12 cellular contexts compared by ENCODE assay signal in genomic region chr18:32553174-32553573, GRCh38.
DNase-seq lines count a peak whose midpoint lies in the region; ATAC-seq and TF ChIP-seq lines count a peak whose summit lies in the region.
"Had no signal": no experiment of that assay in that cellular context is flagged by ENCODE, and none has a peak within 500 bp of the region (broad histone marks: within the 10 kb centered on the region; RNA-seq: fewer than 3 reads in every experiment).

No MANE protein-coding gene starts in this region.

- H3K4me1 Mint-ChIP-seq in nephron progenitor cell = peaks cover 37% of the 10 kb centered on the region
- H3K4me1 Mint-ChIP-seq: IgD-negative memory B cell had no signal

- TF ChIP-seq CTCF in esophagus muscularis mucosa (IDR thresholded peaks at IDR 0.05) (no peak), nephron progenitor cell (IDR thresholded peaks at IDR 0.05) (no peak)

- peaks cover 4% of the 10 kb centered on the region for H3K27me3 Mint-ChIP-seq in nephron progenitor cell (ENCODE audit: low read depth, poor library complexity)

- no peaks in the 10 kb centered on the region for H3K79me2 ChIP-seq in Karpas-422 (ENCODE audit: low read length)

- H2AFZ ChIP-seq in Karpas-422 (ENCODE audit: low read length) = no peak overlapping the region
- H2AFZ ChIP-seq: GM23338 had no signal

- H3K4me3 ChIP-seq in Karpas-422 (ENCODE audit: low read length) = no peak overlapping the region
- H3K4me3 ChIP-seq in esophagus muscularis mucosa = no peak overlapping the region
- H3K4me3 ChIP-seq: BLaER1 treated with 17β-estradiol and CSF1 and Interleukin-3, amounts not matched to agents 10 nM and 100 nM; GM23338 had no signal

- H3K27ac ChIP-seq in Karpas-422 (ENCODE audit: low read length) (no peak overlapping the region), esophagus muscularis mucosa (replicated peaks in 1 of 4) (no peak overlapping the region)
- H3K27ac ChIP-seq: BLaER1 treated with 17β-estradiol and CSF1 and Interleukin-3, amounts not matched to agents 10 nM and 100 nM had no signal

- H3K4me1 ChIP-seq in Karpas-422 (ENCODE audit: low read length) (no peaks in the 10 kb centered on the region), esophagus muscularis mucosa (no peaks in the 10 kb centered on the region)
- H3K4me1 ChIP-seq: BLaER1 treated with 17β-estradiol and CSF1 and Interleukin-3, amounts not matched to agents 10 nM and 100 nM had no signal

- no peak overlapping the region for H3K9ac ChIP-seq in Karpas-422 (ENCODE audit: low read length)
- H3K9ac ChIP-seq: BLaER1 treated with 17β-estradiol and CSF1 and Interleukin-3, amounts not matched to agents 10 nM and 100 nM had no signal

- peak; percentile 31 for DNase-seq in Karpas-422
- peak; percentile 57 for DNase-seq in esophagus muscularis mucosa (ENCODE audit: extremely low spot score)
- DNase-seq in nephron progenitor cell = no peak
- DNase-seq in NCI-H2171 (lab: John Stamatoyannopoulos, UW) = no peak
- DNase-seq: EL had no signal

- H3K36me3 Mint-ChIP-seq in nephron progenitor cell (ENCODE audit: low read depth) = no peaks in the 10 kb centered on the region
- H3K36me3 Mint-ChIP-seq: CD8-positive, alpha-beta T cell; IgD-negative memory B cell had no signal

- intact Hi-C loops in esophagus muscularis mucosa (cut with DNase I) = loop anchor here (2.0 to 5.0 kb wide), 3 partner anchors 81 to 396 kb away; partner anchors contain the start of gene GAREM1

- no peaks in the 10 kb centered on the region for H4K20me1 ChIP-seq in Karpas-422 (ENCODE audit: insufficient read depth, low read depth, low read length)
- H4K20me1 ChIP-seq: BLaER1 treated with 17β-estradiol and CSF1 and Interleukin-3, amounts not matched to agents 10 nM and 100 nM had no signal

- H3K4me3 Mint-ChIP-seq in nephron progenitor cell = no peak overlapping the region
- H3K4me3 Mint-ChIP-seq: B cell; CD8-positive, alpha-beta T cell; GM23338; IgD-negative memory B cell had no signal

- no peak overlapping the region for H3K4me2 ChIP-seq in Karpas-422 (ENCODE audit: low read depth, low read length, poor library complexity, severe bottlenecking)
- H3K4me2 ChIP-seq: BLaER1 treated with 17β-estradiol and CSF1 and Interleukin-3, amounts not matched to agents 10 nM and 100 nM; GM23338 had no signal

- H3K9me2 ChIP-seq in Karpas-422 (replicated peaks; ENCODE audit: insufficient read depth, low read length) = no peaks in the 10 kb centered on the region

- no peak for TF ChIP-seq EP300 in esophagus muscularis mucosa (IDR thresholded peaks at IDR 0.05)

- ATAC-seq in HG03045 (IDR thresholded peaks at IDR 0.05; ENCODE audit: unreplicated experiment) (no peak), GM21786 (IDR thresholded peaks at IDR 0.05; ENCODE audit: unreplicated experiment) (no peak)

- H3K9me3 Mint-ChIP-seq in nephron progenitor cell = peaks cover 4% of the 10 kb centered on the region
- H3K9me3 Mint-ChIP-seq: CD8-positive, alpha-beta T cell; GM23338; IgD-negative memory B cell had no signal

- peak overlapping the region; percentile 5 for H3K27ac Mint-ChIP-seq in nephron progenitor cell
- H3K27ac Mint-ChIP-seq: B cell; CD8-positive, alpha-beta T cell; GM23338; IgD-negative memory B cell had no signal

- no peaks in the 10 kb centered on the region for H3K9me3 ChIP-seq in Karpas-422 (ENCODE audit: low read length)
- no peaks in the 10 kb centered on the region for H3K9me3 ChIP-seq in esophagus muscularis mucosa
- H3K9me3 ChIP-seq: BLaER1 treated with 17β-estradiol and CSF1 and Interleukin-3, amounts not matched to agents 10 nM and 100 nM had no signal

- no peak for TF ChIP-seq POLR2A in esophagus muscularis mucosa (IDR thresholded peaks at IDR 0.05; ENCODE audit: low read depth)

- H3K36me3 ChIP-seq in Karpas-422 (ENCODE audit: insufficient read depth, low read length) = no peaks in the 10 kb centered on the region
- H3K36me3 ChIP-seq in esophagus muscularis mucosa = no peaks in the 10 kb centered on the region
- H3K36me3 ChIP-seq: BLaER1 treated with 17β-estradiol and CSF1 and Interleukin-3, amounts not matched to agents 10 nM and 100 nM had no signal

- WGBS in esophagus muscularis mucosa = 80% methylated on average over 5 of the region's 5 CpGs

- no peaks in the 10 kb centered on the region for H3K27me3 ChIP-seq in Karpas-422 (ENCODE audit: low read length)
- no peaks in the 10 kb centered on the region for H3K27me3 ChIP-seq in esophagus muscularis mucosa
- H3K27me3 ChIP-seq: BLaER1 treated with 17β-estradiol and CSF1 and Interleukin-3, amounts not matched to agents 10 nM and 100 nM had no signal

Comparison
In these comparisons a context has a peak if more than half of its experiments do, and no peak if none do; other contexts are left out.
1. DNase-seq: peak in Karpas-422 (single experiment) and esophagus muscularis mucosa (single experiment); none in nephron progenitor cell (single experiment) and NCI-H2171 (single experiment).